Comparison of ENCODE assay signal across 9 cellular contexts in genomic region chr17:4788159-4788806, GRCh38. TPM values are rescaled to one million over a fixed set of nuclear protein-coding genes. Genes with fewer than 3 reads are reported as not detected.
DNase-seq lines count a peak whose midpoint lies in the region; ATAC-seq and TF ChIP-seq lines count a peak whose summit lies in the region.
"Had no signal": no experiment of that assay in that cellular context is flagged by ENCODE, and none has a peak within 500 bp of the region (broad histone marks: within the 10 kb centered on the region; RNA-seq: fewer than 3 reads in every experiment).

No MANE protein-coding gene starts in this region.

- ATAC-seq in HCT116 (no peak), GM21723 (IDR thresholded peaks at IDR 0.05; ENCODE audit: unreplicated experiment) (no peak), gastroesophageal sphincter (no peak)

- 79 to 81% methylated on average over 12 to 14 of the region's 14 CpGs for WGBS in gastroesophageal sphincter (ENCODE audit: low coverage in 1 of 2), 2 donors

- H2AFZ ChIP-seq in HCT116 (ENCODE audit: low read depth, low read length, poor library complexity, severe bottlenecking), result no peak overlapping the region

- TF ChIP-seq CTCF in HCT116 (IDR thresholded peaks at IDR 0.05 in 2 of 3, conservative IDR thresholded peaks at IDR 0.05 in 1 of 3; ENCODE audit: borderline replicate concordance in 1 of 3, insufficient read depth in 1 of 3, low read depth in 2 of 3, low read length in 2 of 3) (no peak), MCF 10A (IDR thresholded peaks at IDR 0.05; ENCODE audit: unreplicated experiment) (no peak), nephron (IDR thresholded peaks at IDR 0.05; ENCODE audit: unreplicated experiment in 3 of 3) (no peak), gastroesophageal sphincter (IDR thresholded peaks at IDR 0.05) (no peak)

- no peaks in the 10 kb centered on the region for H4K20me1 ChIP-seq in HCT116 (ENCODE audit: insufficient read depth)

- CTCF ChIA-PET in HCT116 (lab: Charles Lee) (interaction anchor here (1.0 to 3.6 kb wide), 3 partner anchors 10 to 93 kb away, joined by 3 to 19 read pairs (median 3); no protein-coding TSS in a partner anchor), MCF 10A (lab: Yijun Ruan, JAX) (interaction anchor here (0.6 to 6.0 kb wide), 14 partner anchors 9 to 221 kb away, joined by 3 to 88 read pairs (median 4); partner anchors contain the start of gene MED11)

- peak overlapping the region; percentile 92 for H3K4me2 ChIP-seq in HCT116 (ENCODE audit: low read length)

- no peak for TF ChIP-seq EP300 in gastroesophageal sphincter (IDR thresholded peaks at IDR 0.05)

- no TSS peak for BruUV-seq in HCT116 (replicated peaks; lab: Mats Ljungman, UMichigan)
- BruUV-seq in MCF 10A (replicated peaks; lab: Mats Ljungman, UMichigan), result no TSS peak

- H3K27ac ChIP-seq in HCT116 (ENCODE audit: low read depth, low read length) (0 out of 2 replicates have a peak overlapping the region, but pooled peaks have one; percentile 98), gastroesophageal sphincter (peak overlapping the region in 2 of 4 donors; percentile 95 to 98)

- TF ChIP-seq RAD21 in HCT116 (IDR thresholded peaks at IDR 0.05; ENCODE audit: low read depth), result no peak

- H3K27me3 Mint-ChIP-seq in MCF 10A (ENCODE audit: insufficient read depth, unreplicated experiment) (peaks cover 9% of the 10 kb centered on the region), nephron (ENCODE audit: low read depth) (peaks cover 10% of the 10 kb centered on the region)

- H3K4me3 ChIP-seq in HCT116 (replicated peaks in 1 of 2; ENCODE audit: low read depth in 1 of 2, low read length in 2 of 2) (peak overlapping the region in 1 of 2 experiments; percentile 66; a peak in 1 of 4 replicates), gastroesophageal sphincter (no peak overlapping the region)

- no peaks in the 10 kb centered on the region for H3K9me2 ChIP-seq in HCT116 (ENCODE audit: insufficient read depth)

- H3K27me3 ChIP-seq in HCT116 (ENCODE audit: insufficient read depth, low read length) (no peaks in the 10 kb centered on the region), gastroesophageal sphincter (peaks cover 30% of the 10 kb centered on the region)

- RAD21 ChIA-PET in HCT116 (lab: Charles Lee; ENCODE audit: low non-redundant PET in 1 of 2, low total read pairs in 2 of 2, uncharacterized antibody in 2 of 2, unreplicated experiment in 2 of 2), result no interaction called here

- H3K36me3 Mint-ChIP-seq in MCF 10A (ENCODE audit: insufficient read depth, unreplicated experiment) (no peaks in the 10 kb centered on the region), nephron (ENCODE audit: low read depth) (no peaks in the 10 kb centered on the region)

- intact Hi-C loops in HCT116 (cut with micrococcal nuclease) (no loop called here), MCF 10A (cut with micrococcal nuclease) (no loop called here)

- H3K27ac Mint-ChIP-seq in MCF 10A (ENCODE audit: low read depth, unreplicated experiment) (no peak overlapping the region), nephron (peak overlapping the region; percentile 50 to 92 (median 79))

- H3K4me3 Mint-ChIP-seq in MCF 10A (ENCODE audit: unreplicated experiment) (peak overlapping the region; percentile 75), nephron (peak overlapping the region; percentile 88 to 91 (median 88))

- H3K9me3 Mint-ChIP-seq in MCF 10A (ENCODE audit: unreplicated experiment) (no peaks in the 10 kb centered on the region), nephron (no peaks in the 10 kb centered on the region)

- DNase-seq in HCT116 (ENCODE audit: low read depth, low spot score), result no peak
- no peak for DNase-seq in MCF 10A (ENCODE audit: unreplicated experiment)
- no peak for DNase-seq in NCI-H2171 treated with DMSO at 0.1 percent for 48 hours (lab: John Stamatoyannopoulos, UW)
- DNase-seq: SW 1271 had no signal

- H3K4me1 ChIP-seq in HCT116 (ENCODE audit: control insufficient read depth in 1 of 2, insufficient read depth in 2 of 2, low read length in 2 of 2), result peaks cover 25 to 36% of the 10 kb centered on the region in 2 experiments
- peaks cover 0 to 54% (median 28%) of the 10 kb centered on the region in 3 donors for H3K4me1 ChIP-seq in gastroesophageal sphincter

- no peaks in the 10 kb centered on the region for H3K36me3 ChIP-seq in HCT116 (ENCODE audit: control insufficient read depth in 1 of 2, insufficient read depth in 2 of 2, low read length in 2 of 2)
- H3K36me3 ChIP-seq in gastroesophageal sphincter, result no peaks in the 10 kb centered on the region

- H3K9me3 ChIP-seq in HCT116 (ENCODE audit: control insufficient read depth in 1 of 2, insufficient read depth in 1 of 2, low read depth in 1 of 2, low read length in 2 of 2), result no peaks in the 10 kb centered on the region
- H3K9me3 ChIP-seq in gastroesophageal sphincter, result no peaks in the 10 kb centered on the region

- H3K79me2 ChIP-seq in HCT116 (ENCODE audit: insufficient read depth, low read length), result peaks cover 8% of the 10 kb centered on the region; the same call in 1 of the 2 replicates

- H3K9ac ChIP-seq in HCT116 (ENCODE audit: low read length), result peak overlapping the region; percentile 79; the same call in 1 of the 2 replicates

- POLR2A ChIA-PET in HCT116 (lab: Charles Lee), result no interaction called here
- POLR2A ChIA-PET in MCF 10A (lab: Yijun Ruan, JAX), result interaction anchor here (0.6 to 4.0 kb wide), 9 partner anchors 19 to 146 kb away, joined by 3 to 51 read pairs (median 5); partner anchors contain the start of genes ARRB2, CHRNE, MINK1 and PLD2

- TF ChIP-seq POLR2A in HCT116 (IDR thresholded peaks at IDR 0.05; ENCODE audit: borderline replicate concordance, extremely low read depth, insufficient read depth, insufficient read length) (no peak), gastroesophageal sphincter (IDR thresholded peaks at IDR 0.05) (no peak)

- H3K4me1 Mint-ChIP-seq in MCF 10A (ENCODE audit: insufficient read depth, unreplicated experiment), result peaks cover 18% of the 10 kb centered on the region
- peaks cover 29% of the 10 kb centered on the region for H3K4me1 Mint-ChIP-seq in nephron

TF ChIP-seq in HCT116, 20 proteins besides CTCF, POLR2A, EP300 and RAD21:
- TF ChIP-seq JUND (IDR thresholded peaks at IDR 0.05) (no peak), ELF1 (IDR thresholded peaks at IDR 0.05; ENCODE audit: borderline replicate concordance, low read depth) (no peak), CBX3 (IDR thresholded peaks at IDR 0.05; ENCODE audit: low read depth) (no peak), ZFX (IDR thresholded peaks at IDR 0.05) (no peak), ZNF274 (IDR thresholded peaks at IDR 0.05; ENCODE audit: low read depth, low read length) (no peak), SIN3A (IDR thresholded peaks at IDR 0.05; ENCODE audit: low read depth) (no peak), CEBPB (IDR thresholded peaks at IDR 0.05; ENCODE audit: low read depth) (no peak), SRF (IDR thresholded peaks at IDR 0.05; ENCODE audit: low read depth) (no peak), SP1 (IDR thresholded peaks at IDR 0.05; ENCODE audit: low read depth) (no peak), ZBTB33 (IDR thresholded peaks at IDR 0.05; ENCODE audit: extremely low read depth, insufficient replicate concordance, low read length) (no peak), FOSL1 (IDR thresholded peaks at IDR 0.05; ENCODE audit: low read depth) (no peak)

RNA-seq across cellular contexts. Expression of gene GLTPD2, which starts 0.5 kb away (rescaled TPM):
- not detected for total RNA-seq in HCT116 (2021; ENCODE audit: unreplicated experiment)
- polyA plus RNA-seq in HCT116 (2012), result 0.07 and 0.20 TPM in 2 replicates
- not detected in 2 replicates for total RNA-seq in MCF 10A (2022)
- total RNA-seq in gastroesophageal sphincter, result not detected
- total RNA-seq: cerebellum, lung microvascular endothelial cell had no signal

RNA-seq across cellular contexts. Expression of gene VMO1, which starts 2.1 kb away (rescaled TPM):
- total RNA-seq in HCT116 (2021; ENCODE audit: unreplicated experiment), result 0.76 TPM
- polyA plus RNA-seq in HCT116 (2012), result 0.49 and 0.52 TPM in 2 replicates
- total RNA-seq in MCF 10A (2022), result 0.77 and 1.1 TPM in 2 replicates
- total RNA-seq in gastroesophageal sphincter, result 1 to 10 TPM in 2 of 4 donors, not detected in 2; 1.3 to 3.5 TPM
- total RNA-seq: cerebellum, lung microvascular endothelial cell had no signal

RNA-seq across cellular contexts. Expression of gene PSMB6, which starts 7.7 kb away (rescaled TPM):
- total RNA-seq in HCT116 (2021; ENCODE audit: unreplicated experiment) (221 TPM), MCF 10A (2022) (169 and 182 TPM in 2 replicates), gastroesophageal sphincter (100 to 1,000 TPM; 184 to 242 (median 187) TPM)
- polyA plus RNA-seq in HCT116 (2012), result 308 and 342 TPM in 2 replicates

RNA-seq across cellular contexts. Expression of gene TM4SF5, which starts 16.6 kb away (rescaled TPM):
- total RNA-seq in HCT116 (2021; ENCODE audit: unreplicated experiment) (not detected), MCF 10A (2022) (not detected in 2 replicates), gastroesophageal sphincter (not detected)
- not detected in 2 replicates for polyA plus RNA-seq in HCT116 (2012)
- total RNA-seq: cerebellum, lung microvascular endothelial cell had no signal
